In the genomic region with DNA sequence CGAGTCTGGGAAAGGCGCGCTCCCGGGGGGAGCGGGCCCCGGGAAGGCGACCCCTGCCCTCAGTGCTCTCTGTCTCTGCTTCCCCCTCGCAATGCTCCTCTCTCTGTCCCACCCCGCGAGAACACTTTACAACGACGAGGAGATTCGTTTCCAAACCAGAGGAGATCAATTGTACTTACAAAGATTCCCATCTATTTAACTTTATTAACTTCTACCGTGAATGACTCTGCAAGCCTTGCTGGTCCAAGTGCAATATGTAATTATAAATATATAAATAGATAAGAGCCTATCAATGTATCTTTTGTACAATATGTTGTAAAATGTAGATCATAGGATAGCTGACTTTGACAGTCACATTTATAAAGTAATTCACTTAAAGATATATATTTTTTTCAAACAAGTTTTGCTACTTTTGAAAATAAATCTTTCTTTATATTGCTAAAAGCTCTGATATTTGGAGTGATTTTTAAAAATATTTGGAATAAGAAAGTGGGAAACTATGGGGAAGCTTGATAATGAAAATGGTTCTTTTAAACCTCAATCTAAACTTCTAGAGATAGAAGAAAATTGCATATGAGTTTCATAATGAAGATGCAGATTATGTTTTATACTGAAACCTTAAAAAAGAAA, we compare ENCODE assay signal across 8 cellular contexts. TPM values are rescaled to one million over a fixed set of nuclear protein-coding genes. Genes with fewer than 3 reads are reported as not detected.
A peak's percentile ranks its signal among the peaks of the same experiment; 100 is the strongest.
DNase-seq lines count a peak whose midpoint lies in the region.
"Had no signal": no experiment of that assay in that cellular context is flagged by ENCODE, and none has a peak within 500 bp of the region (broad histone marks: within the 10 kb centered on the region; RNA-seq: fewer than 3 reads in every experiment).

No MANE protein-coding gene starts in this region.

- H3K36me3 ChIP-seq in iPS-18a (ENCODE audit: control insufficient read depth, low read depth, low read length) (no peaks in the 10 kb centered on the region), skeletal muscle tissue (ENCODE audit: control insufficient read depth in 3 of 3, insufficient read depth in 3 of 3, low read length in 3 of 3) (no peaks in the 10 kb centered on the region)

- H3K36me3 Mint-ChIP-seq in activated CD4-positive, alpha-beta memory T cell treated with anti-CD3 and anti-CD28 coated beads, Interleukin-2, amount 10 ng/mL, durations not matched to agents 7 days and 5 days (ENCODE audit: low read depth): no peaks in the 10 kb centered on the region

- peaks cover 92% of the 10 kb centered on the region for H3K27me3 Mint-ChIP-seq in activated CD4-positive, alpha-beta memory T cell treated with anti-CD3 and anti-CD28 coated beads, Interleukin-2, amount 10 ng/mL, durations not matched to agents 7 days and 5 days

- POLR2A ChIA-PET in activated CD4-positive, alpha-beta memory T cell treated with anti-CD3 and anti-CD28 coated beads, Interleukin-2, amount 10 ng/mL, durations not matched to agents 7 days and 5 days (lab: Charles Lee): no interaction called here

- H3K9me3 ChIP-seq in iPS-18a (ENCODE audit: control insufficient read depth, low read depth, low read length) (no peaks in the 10 kb centered on the region), skeletal muscle tissue (ENCODE audit: control insufficient read depth in 3 of 3, low read length in 3 of 3) (no peaks in the 10 kb centered on the region)

- H3K4me3 ChIP-seq in iPS-18a (ENCODE audit: low read length): peak overlapping the region; percentile 52
- H3K4me3 ChIP-seq in skeletal muscle tissue (ENCODE audit: low read length in 3 of 3): peak overlapping the region; percentile 68 to 79 (median 73)

- no peak overlapping the region for H3K27ac Mint-ChIP-seq in activated CD4-positive, alpha-beta memory T cell treated with anti-CD3 and anti-CD28 coated beads, Interleukin-2, amount 10 ng/mL, durations not matched to agents 7 days and 5 days

- DNase-seq in HT-29 (ENCODE audit: low spot score): peak; percentile 21
- no peak for DNase-seq in activated CD4-positive, alpha-beta memory T cell treated with anti-CD3 and anti-CD28 coated beads, Interleukin-2, amount 10 ng/mL, durations not matched to agents 7 days and 5 days
- no peak for DNase-seq in DMS 273 (lab: John Stamatoyannopoulos, UW; ENCODE audit: unreplicated experiment)
- no peak for DNase-seq in HUDEP-2 (lab: John Stamatoyannopoulos, UW; ENCODE audit: unreplicated experiment in 76 of 76)
- DNase-seq in NCI-H2227 (lab: John Stamatoyannopoulos, UW; ENCODE audit: unreplicated experiment): no peak

- H3K27me3 ChIP-seq in iPS-18a (ENCODE audit: control insufficient read depth, insufficient read depth, low read length) (peaks cover 100% of the 10 kb centered on the region), skeletal muscle tissue (ENCODE audit: control insufficient read depth in 3 of 3, insufficient read depth in 3 of 3, low read length in 3 of 3) (peaks cover 65 to 74% (median 73%) of the 10 kb centered on the region in 3 donors)

- CTCF ChIA-PET in activated CD4-positive, alpha-beta memory T cell treated with anti-CD3 and anti-CD28 coated beads, Interleukin-2, amount 10 ng/mL, durations not matched to agents 7 days and 5 days (lab: Charles Lee): interaction anchor here (0.9 to 1.6 kb wide), 3 partner anchors 15 to 29 kb away, joined by 3 to 4 read pairs (median 3); no protein-coding TSS in a partner anchor

- H3K4me1 ChIP-seq in iPS-18a (ENCODE audit: control insufficient read depth, low read depth, low read length): peaks cover 33% of the 10 kb centered on the region
- peaks cover 11 to 19% (median 15%) of the 10 kb centered on the region in 3 donors for H3K4me1 ChIP-seq in skeletal muscle tissue (ENCODE audit: control insufficient read depth in 3 of 3, insufficient read depth in 3 of 3, low read length in 3 of 3)

- no peaks in the 10 kb centered on the region for H3K9me3 Mint-ChIP-seq in activated CD4-positive, alpha-beta memory T cell treated with anti-CD3 and anti-CD28 coated beads, Interleukin-2, amount 10 ng/mL, durations not matched to agents 7 days and 5 days

- H3K27ac ChIP-seq in iPS-18a (ENCODE audit: low read length): no peak overlapping the region
- H3K27ac ChIP-seq in skeletal muscle tissue (ENCODE audit: low read depth, low read length): no peak overlapping the region

- H3K9ac ChIP-seq in iPS-18a (ENCODE audit: low read length): no peak overlapping the region
- no peak overlapping the region for H3K9ac ChIP-seq in skeletal muscle tissue (ENCODE audit: low read depth in 1 of 3, low read length in 3 of 3)

- H3K4me1 Mint-ChIP-seq in activated CD4-positive, alpha-beta memory T cell treated with anti-CD3 and anti-CD28 coated beads, Interleukin-2, amount 10 ng/mL, durations not matched to agents 7 days and 5 days: peaks cover 28% of the 10 kb centered on the region

- peak overlapping the region; percentile 57 for H3K4me3 Mint-ChIP-seq in activated CD4-positive, alpha-beta memory T cell treated with anti-CD3 and anti-CD28 coated beads, Interleukin-2, amount 10 ng/mL, durations not matched to agents 7 days and 5 days

RNA-seq across cellular contexts. Expression of a gene that starts 3.0 kb away (rescaled TPM):
- 0.37 and 0.76 TPM in 2 replicates for total RNA-seq in HT-29 (2014; rRNA removed; shearing (Covaris generic))
- total RNA-seq in activated CD4-positive, alpha-beta memory T cell treated with anti-CD3 and anti-CD28 coated beads, Interleukin-2, amount 10 ng/mL, durations not matched to agents 7 days and 5 days: not detected
- total RNA-seq in skeletal muscle tissue: not detected
- total RNA-seq: activated CD8-positive, alpha-beta memory T cell treated with anti-CD3 and anti-CD28 coated beads for 36 hours had no signal
